In the genomic region with DNA sequence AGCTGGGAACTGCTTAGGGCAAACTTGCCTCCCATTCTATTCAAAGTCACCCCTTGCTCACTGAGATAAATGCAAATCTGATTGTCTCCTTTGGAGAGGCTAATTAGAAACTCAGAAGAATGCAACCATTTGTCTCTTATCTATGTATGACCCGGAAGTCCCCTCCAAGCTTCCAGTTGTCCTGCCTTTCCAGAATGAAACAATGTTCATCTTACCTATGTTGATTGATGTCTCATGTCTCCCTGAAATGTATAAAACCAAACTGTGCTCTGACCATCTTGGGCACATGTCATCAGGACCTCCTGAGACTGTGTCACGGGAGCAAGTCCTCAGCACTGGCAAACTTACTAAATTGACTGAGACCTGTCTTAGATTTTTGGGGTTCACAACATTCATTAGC, we compare ENCODE assay signal across 34 cellular contexts. TPM values are rescaled to one million over a fixed set of nuclear protein-coding genes. Genes with fewer than 3 reads are reported as not detected.
"Had no signal": no experiment of that assay in that cellular context is flagged by ENCODE, and none has a peak within 500 bp of the region (broad histone marks: within the 10 kb centered on the region; RNA-seq: fewer than 3 reads in every experiment).

No MANE protein-coding gene starts in this region.

- H3K4me3 ChIP-seq: adrenal gland, body of pancreas, SJSA1 had no signal

- FAIRE-seq: astrocyte, bronchial epithelial cell had no signal

- ATAC-seq: activated naive CD4-positive, alpha-beta T cell treated with anti-CD3 and anti-CD28 coated beads, Interleukin-2, amount 50 U/mL, for 72 hours; activated T-cell treated with anti-CD3 and anti-CD28 coated beads, Interleukin-2, amount 50 U/mL, for 4 hours; body of pancreas; Panc1 had no signal

- H3K36me3 ChIP-seq: adrenal gland, SJSA1 had no signal

- H3K9me2 ChIP-seq: SK-N-SH had no signal

- H3K27ac ChIP-seq: adrenal gland, body of pancreas, SJSA1 had no signal

- H3K4me1 ChIP-seq: adrenal gland, body of pancreas, SJSA1 had no signal

- H3K4me2 ChIP-seq: SK-N-SH had no signal

- H3K9ac ChIP-seq: SK-N-SH had no signal

- DNase-seq: activated B cell treated with CpG ODN at 0.5 μM for 24 hours; activated CD4-positive, alpha-beta memory T cell treated with anti-CD3 and anti-CD28 coated beads for 36 hours; activated CD4-positive, alpha-beta T cell treated with anti-CD3 and anti-CD28 coated beads for 4 hours; activated CD4-positive, alpha-beta T cell treated with anti-CD3 and anti-CD28 coated beads, Interleukin-2, amount 50 U/mL, for 1 hour; activated CD4-positive, CD25-positive, alpha-beta regulatory T cell treated with anti-CD3 and anti-CD28 coated beads, Interleukin-2, amount 50 U/mL, for 72 hours; activated CD8-positive, alpha-beta memory T cell treated with anti-CD3 and anti-CD28 coated beads, Interleukin-2, amount 50 U/mL, for 4 hours; activated gamma-delta T cell treated with Interleukin-2 at 50 U/mL for 16 hours; activated naive CD4-positive, alpha-beta T cell treated with anti-CD3 and anti-CD28 coated beads for 36 hours; activated T-cell treated with anti-CD3 and anti-CD28 coated beads for 4 hours; activated T-cell treated with anti-CD3 and anti-CD28 coated beads, Interleukin-2, amount 50 U/mL, for 4 hours; adrenal gland; body of pancreas; caudate nucleus; cerebellar nuclear complex; NCI-H1105; NCI-H1436; NCI-H1694; NCI-H1930; NCI-H2081 treated with DMSO at 0.1 percent for 48 hours; NCI-H226; NCI-H446 treated with DMSO at 0.1 percent for 48 hours; NCI-H524; NCI-H69; NCI-H82; SHP77; SK-N-SH had no signal

- H3K27me3 ChIP-seq: adrenal gland, body of pancreas, SJSA1 had no signal

- H3K9me3 ChIP-seq: adrenal gland, body of pancreas, SJSA1, SK-N-SH had no signal

RNA-seq across cellular contexts. Expression of gene TMPRSS11E, which starts 37.1 kb away (rescaled TPM):
- total RNA-seq: activated B cell treated with CpG ODN at 0.5 μM for 24 hours; activated CD4-positive, alpha-beta memory T cell treated with anti-CD3 and anti-CD28 coated beads for 36 hours; activated naive CD4-positive, alpha-beta T cell treated with anti-CD3 and anti-CD28 coated beads for 36 hours; activated T-cell treated with anti-CD3 and anti-CD28 coated beads, Interleukin-2, amount 50 U/mL, for 4 hours; activated T-helper 1 cell treated with anti-CD3 and anti-CD28 coated beads, Interleukin-12 subunit alpha, Interleukin-12 subunit beta, Interleukin-2, Interleukin-4 antibody, amounts not matched to agents 30 ng/mL and 10 ng/mL and 1 ng/mL, durations not matched to agents 14 hours and 24 hours and 36 hours; adrenal gland; M059J; RPMI7951; SJSA1 had no signal
- polyA plus RNA-seq: SK-N-SH had no signal
